ENCODE assay signal across 13 cellular contexts in the genomic region with DNA sequence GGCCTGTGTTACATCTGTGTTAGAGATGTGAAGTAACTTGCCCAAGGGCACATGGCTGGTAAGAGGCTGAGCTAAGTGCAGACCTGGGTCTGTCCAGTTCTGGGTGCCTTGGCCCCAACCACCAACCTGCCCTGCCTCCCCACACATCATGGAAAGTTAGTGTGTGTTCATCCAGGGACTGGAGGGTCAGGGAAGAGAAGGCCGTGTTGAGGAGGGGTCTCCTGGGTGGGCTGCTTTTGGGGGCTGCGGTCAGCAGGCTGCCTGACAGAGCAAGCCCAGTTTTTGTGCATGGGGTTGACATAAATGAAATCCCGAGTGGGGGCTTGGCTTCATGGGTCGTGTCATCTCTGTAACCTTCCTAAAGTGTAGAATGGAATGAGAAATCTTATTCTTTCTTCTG.
"Had no signal": no experiment of that assay in that cellular context is flagged by ENCODE, and none has a peak within 500 bp of the region (broad histone marks: within the 10 kb centered on the region; RNA-seq: fewer than 3 reads in every experiment).

No MANE protein-coding gene starts in this region.

- H3K9me3 Mint-ChIP-seq: stimulated activated memory B cell treated with anti-CD40 and anti-IgM and Interleukin-4, amounts not matched to agents 10 μg/mL and 1 μg/mL and 100 μg/mL, for 72 hours; type B pancreatic cell had no signal

- H3K27ac ChIP-seq: gastrocnemius medialis, neural progenitor cell, parathyroid adenoma, VCaP had no signal

- H3K27me3 ChIP-seq: adrenal gland, gastrocnemius medialis, neural progenitor cell had no signal

- DNase-seq: activated CD4-positive, alpha-beta T cell treated with anti-CD3 and anti-CD28 coated beads for 4 hours; central memory CD4-positive, alpha-beta T cell; cortex of kidney; effector CD8-positive, alpha-beta T cell; gastrocnemius medialis; small intestine; T1000 had no signal

- H3K27me3 Mint-ChIP-seq: stimulated activated memory B cell treated with anti-CD40 and anti-IgM and Interleukin-4, amounts not matched to agents 10 μg/mL and 1 μg/mL and 100 μg/mL, for 72 hours; type B pancreatic cell had no signal

- H3K4me3 Mint-ChIP-seq: neural progenitor cell; stimulated activated memory B cell treated with anti-CD40 and anti-IgM and Interleukin-4, amounts not matched to agents 10 μg/mL and 1 μg/mL and 100 μg/mL, for 72 hours; type B pancreatic cell had no signal

- H3K4me3 ChIP-seq: adrenal gland, gastrocnemius medialis, neural progenitor cell had no signal

- H3K27ac Mint-ChIP-seq: neural progenitor cell; stimulated activated memory B cell treated with anti-CD40 and anti-IgM and Interleukin-4, amounts not matched to agents 10 μg/mL and 1 μg/mL and 100 μg/mL, for 72 hours; type B pancreatic cell had no signal

- H3K36me3 ChIP-seq: gastrocnemius medialis had no signal

- H3K9me3 ChIP-seq: adrenal gland, gastrocnemius medialis had no signal

- ATAC-seq: gastrocnemius medialis; stimulated activated memory B cell treated with anti-CD40 and anti-IgM and Interleukin-4, amounts not matched to agents 10 μg/mL and 1 μg/mL and 100 μg/mL, for 72 hours had no signal
